26 cellular contexts compared by ENCODE assay signal in genomic region chr9:37163299-37163698, GRCh38.
"Had no signal": no experiment of that assay in that cellular context is flagged by ENCODE, and none has a peak within 500 bp of the region (broad histone marks: within the 10 kb centered on the region; RNA-seq: fewer than 3 reads in every experiment).

No MANE protein-coding gene starts in this region.

- ATAC-seq: activated CD8-positive, alpha-beta T cell treated with anti-CD3 and anti-CD28 coated beads, Interleukin-2, amount 10 ng/mL, durations not matched to agents 7 days and 5 days; activated T-helper 17 cell treated with anti-CD3 and anti-CD28 coated beads, Interleukin-2, amount 50 U/mL, for 72 hours; effector memory CD8-positive, alpha-beta T cell; esophagus mucosa; mucosa of descending colon; right cardiac atrium had no signal

- H3K27ac ChIP-seq: parathyroid adenoma, stomach, suprapubic skin, tibial nerve, WERI-Rb-1 had no signal

- H3K9me3 Mint-ChIP-seq: activated T-helper 17 cell treated with anti-CD3 and anti-CD28 coated beads, Interleukin-2, amount 50 U/mL, for 72 hours; effector memory CD8-positive, alpha-beta T cell had no signal

- DNase-seq: activated CD4-positive, alpha-beta T cell treated with anti-CD3 and anti-CD28 coated beads for 1 hour; activated CD4-positive, alpha-beta T cell treated with anti-CD3 and anti-CD28 coated beads, Interleukin-2, amount 50 U/mL, for 1 hour; activated CD8-positive, alpha-beta T cell treated with anti-CD3 and anti-CD28 coated beads, Interleukin-2, amount 10 ng/mL, durations not matched to agents 7 days and 5 days; central memory CD4-positive, alpha-beta T cell; effector memory CD8-positive, alpha-beta T cell; foreskin melanocyte; hippocampal formation; kidney glomerular epithelial cell; mesenchymal stem cell; mucosa of descending colon; nucleus accumbens; right cardiac atrium; stimulated activated CD4-positive, alpha-beta T cell treated with anti-CD3 and anti-CD28 coated beads, Interleukin-12 subunit alpha, Interleukin-12 subunit beta, amount 100 ng/mL, for 4 hours; stimulated activated CD4-positive, alpha-beta T cell treated with anti-CD3 and anti-CD28 coated beads, Interleukin-4, amount 100 ng/mL, for 4 hours; stomach; WERI-Rb-1 had no signal

- H3K4me1 ChIP-seq: parathyroid adenoma, stomach, suprapubic skin, tibial nerve had no signal

- FAIRE-seq: astrocyte, endothelial cell of umbilical vein, TTC549, urothelium cell line had no signal

- H3K9me3 ChIP-seq: mucosa of descending colon, stomach, suprapubic skin had no signal

- H3K79me2 ChIP-seq: parathyroid adenoma had no signal

- H3K4me3 ChIP-seq: mucosa of descending colon, stomach, suprapubic skin, tibial nerve had no signal

- H3K27ac Mint-ChIP-seq: activated CD8-positive, alpha-beta T cell treated with anti-CD3 and anti-CD28 coated beads, Interleukin-2, amount 10 ng/mL, durations not matched to agents 7 days and 5 days; activated naive CD8-positive, alpha-beta T cell; activated T-helper 17 cell treated with anti-CD3 and anti-CD28 coated beads, Interleukin-2, amount 50 U/mL, for 72 hours; effector memory CD8-positive, alpha-beta T cell had no signal

- H3K9ac ChIP-seq: parathyroid adenoma had no signal

- H2AFZ ChIP-seq: parathyroid adenoma had no signal

- H3K27me3 ChIP-seq: stomach, suprapubic skin, tibial nerve had no signal

- H3K27me3 Mint-ChIP-seq: activated naive CD8-positive, alpha-beta T cell; activated T-helper 17 cell treated with anti-CD3 and anti-CD28 coated beads, Interleukin-2, amount 50 U/mL, for 72 hours; effector memory CD8-positive, alpha-beta T cell had no signal

- H3K4me3 Mint-ChIP-seq: activated CD8-positive, alpha-beta T cell treated with anti-CD3 and anti-CD28 coated beads, Interleukin-2, amount 10 ng/mL, durations not matched to agents 7 days and 5 days; activated naive CD8-positive, alpha-beta T cell; activated T-helper 17 cell treated with anti-CD3 and anti-CD28 coated beads, Interleukin-2, amount 50 U/mL, for 72 hours; effector memory CD8-positive, alpha-beta T cell had no signal
